ENCODE assay signal across 37 cellular contexts in genomic region chr13:49865174-49865573, GRCh38.
"Had no signal": no experiment of that assay in that cellular context is flagged by ENCODE, and none has a peak within 500 bp of the region (broad histone marks: within the 10 kb centered on the region; RNA-seq: fewer than 3 reads in every experiment).

No MANE protein-coding gene starts in this region.

- H3K4me3 ChIP-seq: adrenal gland, ascending aorta, body of pancreas, breast epithelium, cardiac muscle cell had no signal

- H3K9me3 Mint-ChIP-seq: activated naive CD4-positive, alpha-beta T cell treated with anti-CD3 and anti-CD28 coated beads for 36 hours; activated naive CD4-positive, alpha-beta T cell treated with anti-CD3 and anti-CD28 coated beads, Interleukin-2, amount 10 ng/mL, durations not matched to agents 7 days and 5 days; activated naive CD4-positive, alpha-beta T cell treated with anti-CD3 and anti-CD28 coated beads, Interleukin-2, amount 50 U/mL, for 24 hours; activated naive CD8-positive, alpha-beta T cell treated with anti-CD3 and anti-CD28 coated beads for 36 hours; activated naive CD8-positive, alpha-beta T cell treated with anti-CD3 and anti-CD28 coated beads, Interleukin-2, amount 50 U/mL, for 24 hours; activated T-cell treated with anti-CD3 and anti-CD28 coated beads, Interleukin-2, amount 50 U/mL, for 24 hours; activated T-cell treated with anti-CD3 and anti-CD28 coated beads, Interleukin-2, amount 50 U/mL, for 4 hours; activated T-helper 2 cell treated with anti-CD3 and anti-CD28 coated beads, Interferon-gamma antibody, Interleukin-2, Interleukin-4, amounts not matched to agents 10 μg/mL and 5 μg/mL and 100 μg/mL, durations not matched to agents 14 hours and 24 hours and 36 hours; central memory CD8-positive, alpha-beta T cell had no signal

- ATAC-seq: activated naive CD4-positive, alpha-beta T cell treated with anti-CD3 and anti-CD28 coated beads, Interleukin-2, amount 50 U/mL, for 72 hours; activated naive CD8-positive, alpha-beta T cell treated with anti-CD3 and anti-CD28 coated beads, Interleukin-2, amount 50 U/mL, for 24 hours; activated T-cell treated with anti-CD3 and anti-CD28 coated beads, Interleukin-2, amount 50 U/mL, for 4 hours; activated T-cell treated with anti-CD3 and anti-CD28 coated beads, Interleukin-2, amount 50 U/mL, for 72 hours; activated T-helper 17 cell treated with anti-CD3 and anti-CD28 coated beads, Interleukin-2, amount 50 U/mL, for 72 hours; body of pancreas had no signal

- H3K36me3 Mint-ChIP-seq: activated naive CD4-positive, alpha-beta T cell treated with anti-CD3 and anti-CD28 coated beads, Interleukin-2, amount 10 ng/mL, durations not matched to agents 7 days and 5 days; activated naive CD4-positive, alpha-beta T cell treated with anti-CD3 and anti-CD28 coated beads, Interleukin-2, amount 50 U/mL, for 24 hours; activated naive CD4-positive, alpha-beta T cell treated with anti-CD3 and anti-CD28 coated beads, Interleukin-2, amount 50 U/mL, for 72 hours; activated naive CD8-positive, alpha-beta T cell; activated naive CD8-positive, alpha-beta T cell treated with anti-CD3 and anti-CD28 coated beads for 36 hours; activated naive CD8-positive, alpha-beta T cell treated with anti-CD3 and anti-CD28 coated beads, Interleukin-2, amount 10 ng/mL, durations not matched to agents 7 days and 5 days; brain had no signal

- H3K27me3 Mint-ChIP-seq: activated naive CD4-positive, alpha-beta T cell treated with anti-CD3 and anti-CD28 coated beads, Interleukin-2, amount 50 U/mL, for 24 hours; activated naive CD8-positive, alpha-beta T cell treated with anti-CD3 and anti-CD28 coated beads for 36 hours; activated naive CD8-positive, alpha-beta T cell treated with anti-CD3 and anti-CD28 coated beads, Interleukin-2, amount 50 U/mL, for 24 hours; central memory CD8-positive, alpha-beta T cell had no signal

- H3K27ac ChIP-seq: adrenal gland, ascending aorta, body of pancreas, brain microvascular endothelial cell, breast epithelium, cardiac muscle cell had no signal

- DNase-seq: activated effector memory CD4-positive, alpha-beta T cell treated with anti-CD3 and anti-CD28 coated beads, Interleukin-2, amount 50 U/mL, for 16 hours; activated effector memory CD4-positive, alpha-beta T cell treated with Interleukin-2 at 50 U/mL for 16 hours; activated gamma-delta T cell; activated gamma-delta T cell treated with Interleukin-2 at 50 U/mL for 16 hours; activated naive CD4-positive, alpha-beta T cell; activated naive CD4-positive, alpha-beta T cell treated with anti-CD3 and anti-CD28 coated beads for 36 hours; activated naive CD4-positive, alpha-beta T cell treated with anti-CD3 and anti-CD28 coated beads, Interleukin-2, amount 10 ng/mL, durations not matched to agents 7 days and 5 days; activated naive CD4-positive, alpha-beta T cell treated with anti-CD3 and anti-CD28 coated beads, Interleukin-2, amount 50 U/mL, for 16 hours; activated naive CD4-positive, alpha-beta T cell treated with Interleukin-2 at 50 U/mL for 16 hours; activated naive CD8-positive, alpha-beta T cell treated with anti-CD3 and anti-CD28 coated beads for 36 hours; activated naive CD8-positive, alpha-beta T cell treated with anti-CD3 and anti-CD28 coated beads, Interleukin-2, amount 10 ng/mL, durations not matched to agents 7 days and 5 days; activated naive CD8-positive, alpha-beta T cell treated with anti-CD3 and anti-CD28 coated beads, Interleukin-2, amount 50 U/mL, for 24 hours; activated T-cell treated with anti-CD3 and anti-CD28 coated beads, Interleukin-2, amount 50 U/mL, for 1 hour; activated T-cell treated with anti-CD3 and anti-CD28 coated beads, Interleukin-2, amount 50 U/mL, for 24 hours; activated T-cell treated with anti-CD3 and anti-CD28 coated beads, Interleukin-2, amount 50 U/mL, for 4 hours; activated T-cell treated with anti-CD3 and anti-CD28 coated beads, Interleukin-2, amount 50 U/mL, for 48 hours; activated T-cell treated with anti-CD3 and anti-CD28 coated beads, Interleukin-2, amount 50 U/mL, for 72 hours; adrenal gland; amniotic stem cell; amygdala; anterior cingulate cortex; aorta; body of pancreas; brain microvascular endothelial cell; caudate nucleus; central memory CD4-positive, alpha-beta T cell; cerebellar nuclear complex had no signal

- H3K27me3 ChIP-seq: adrenal gland, ascending aorta, body of pancreas, brain microvascular endothelial cell, breast epithelium, cardiac muscle cell had no signal

- H3K36me3 ChIP-seq: adrenal gland, ascending aorta, brain microvascular endothelial cell, breast epithelium, cardiac muscle cell had no signal

- H3K4me3 Mint-ChIP-seq: activated naive CD4-positive, alpha-beta T cell treated with anti-CD3 and anti-CD28 coated beads for 36 hours; activated naive CD4-positive, alpha-beta T cell treated with anti-CD3 and anti-CD28 coated beads, Interleukin-2, amount 10 ng/mL, durations not matched to agents 7 days and 5 days; activated naive CD4-positive, alpha-beta T cell treated with anti-CD3 and anti-CD28 coated beads, Interleukin-2, amount 50 U/mL, for 24 hours; activated naive CD8-positive, alpha-beta T cell; activated naive CD8-positive, alpha-beta T cell treated with anti-CD3 and anti-CD28 coated beads for 36 hours; activated naive CD8-positive, alpha-beta T cell treated with anti-CD3 and anti-CD28 coated beads, Interleukin-2, amount 10 ng/mL, durations not matched to agents 7 days and 5 days; activated naive CD8-positive, alpha-beta T cell treated with anti-CD3 and anti-CD28 coated beads, Interleukin-2, amount 50 U/mL, for 24 hours; activated T-cell treated with anti-CD3 and anti-CD28 coated beads, Interleukin-2, amount 50 U/mL, for 24 hours; activated T-cell treated with anti-CD3 and anti-CD28 coated beads, Interleukin-2, amount 50 U/mL, for 4 hours; activated T-cell treated with anti-CD3 and anti-CD28 coated beads, Interleukin-2, amount 50 U/mL, for 72 hours; activated T-helper 17 cell treated with anti-CD3 and anti-CD28 coated beads, Interleukin-2, amount 50 U/mL, for 72 hours; brain; central memory CD8-positive, alpha-beta T cell had no signal

- H3K4me1 ChIP-seq: adrenal gland, ascending aorta, breast epithelium had no signal

- H3K4me1 Mint-ChIP-seq: activated naive CD4-positive, alpha-beta T cell treated with anti-CD3 and anti-CD28 coated beads, Interleukin-2, amount 10 ng/mL, durations not matched to agents 7 days and 5 days; activated naive CD4-positive, alpha-beta T cell treated with anti-CD3 and anti-CD28 coated beads, Interleukin-2, amount 50 U/mL, for 24 hours; activated naive CD8-positive, alpha-beta T cell treated with anti-CD3 and anti-CD28 coated beads for 36 hours; activated naive CD8-positive, alpha-beta T cell treated with anti-CD3 and anti-CD28 coated beads, Interleukin-2, amount 10 ng/mL, durations not matched to agents 7 days and 5 days; activated naive CD8-positive, alpha-beta T cell treated with anti-CD3 and anti-CD28 coated beads, Interleukin-2, amount 50 U/mL, for 24 hours; brain; central memory CD8-positive, alpha-beta T cell had no signal

- H3K27ac Mint-ChIP-seq: activated naive CD4-positive, alpha-beta T cell treated with anti-CD3 and anti-CD28 coated beads for 36 hours; activated naive CD4-positive, alpha-beta T cell treated with anti-CD3 and anti-CD28 coated beads, Interleukin-2, amount 10 ng/mL, durations not matched to agents 7 days and 5 days; activated naive CD4-positive, alpha-beta T cell treated with anti-CD3 and anti-CD28 coated beads, Interleukin-2, amount 50 U/mL, for 24 hours; activated naive CD4-positive, alpha-beta T cell treated with anti-CD3 and anti-CD28 coated beads, Interleukin-2, amount 50 U/mL, for 72 hours; activated naive CD8-positive, alpha-beta T cell; activated naive CD8-positive, alpha-beta T cell treated with anti-CD3 and anti-CD28 coated beads for 36 hours; activated naive CD8-positive, alpha-beta T cell treated with anti-CD3 and anti-CD28 coated beads, Interleukin-2, amount 10 ng/mL, durations not matched to agents 7 days and 5 days; activated naive CD8-positive, alpha-beta T cell treated with anti-CD3 and anti-CD28 coated beads, Interleukin-2, amount 50 U/mL, for 24 hours; activated T-cell treated with anti-CD3 and anti-CD28 coated beads, Interleukin-2, amount 50 U/mL, for 24 hours; activated T-cell treated with anti-CD3 and anti-CD28 coated beads, Interleukin-2, amount 50 U/mL, for 72 hours; activated T-helper 17 cell treated with anti-CD3 and anti-CD28 coated beads, Interleukin-2, amount 50 U/mL, for 72 hours; activated T-helper 2 cell treated with anti-CD3 and anti-CD28 coated beads, Interferon-gamma antibody, Interleukin-2, Interleukin-4, amounts not matched to agents 10 μg/mL and 5 μg/mL and 100 μg/mL, durations not matched to agents 14 hours and 24 hours and 36 hours; brain had no signal

- H3K9me3 ChIP-seq: adrenal gland, ascending aorta, body of pancreas, breast epithelium had no signal
